1 cellular context compared by ENCODE assay signal in genomic region chr19:34357431-34357830, GRCh38.
TF ChIP-seq lines count a peak whose summit lies in the region.

No MANE protein-coding gene starts in this region.

TF ChIP-seq in IMR-90, 13 proteins besides CTCF, POLR2A, EP300 and RAD21 (continued from another document):
- TF ChIP-seq ELK1 (IDR thresholded peaks at IDR 0.05; ENCODE audit: borderline replicate concordance, low read depth, low read length): no peak
- TF ChIP-seq MXI1 (IDR thresholded peaks at IDR 0.05; ENCODE audit: borderline replicate concordance, low read depth, low read length): no peak
- TF ChIP-seq SMC3 (IDR thresholded peaks at IDR 0.05; ENCODE audit: low read depth, low read length): no peak
- no peak for TF ChIP-seq RFX5 (IDR thresholded peaks at IDR 0.05; ENCODE audit: low read depth, low read length)
- TF ChIP-seq USF2 (IDR thresholded peaks at IDR 0.05; ENCODE audit: low read depth, low read length): no peak
- no peak for TF ChIP-seq BHLHE40 (IDR thresholded peaks at IDR 0.05; ENCODE audit: low read depth, low read length)
- no peak for TF ChIP-seq CEBPB (IDR thresholded peaks at IDR 0.05; ENCODE audit: low read depth, low read length)
- no peak for TF ChIP-seq MAZ (IDR thresholded peaks at IDR 0.05; ENCODE audit: borderline replicate concordance, low read depth, low read length)
- no peak for TF ChIP-seq CHD1 (IDR thresholded peaks at IDR 0.05; ENCODE audit: low read depth, low read length)
- TF ChIP-seq FOS (IDR thresholded peaks at IDR 0.05; ENCODE audit: low read depth, low read length): no peak
- TF ChIP-seq RCOR1 (IDR thresholded peaks at IDR 0.05; ENCODE audit: insufficient replicate concordance, low read length): no peak
- no peak for TF ChIP-seq NFE2L2 (IDR thresholded peaks at IDR 0.05; ENCODE audit: low read depth, low read length)
